Comparison of ENCODE assay signal across 11 cellular contexts in genomic region chr11:44304091-44305084, GRCh38. TPM values are rescaled to one million over a fixed set of nuclear protein-coding genes. Genes with fewer than 3 reads are reported as not detected.
DNase-seq lines count a peak whose midpoint lies in the region; ATAC-seq and TF ChIP-seq lines count a peak whose summit lies in the region.
"Had no signal": no experiment of that assay in that cellular context is flagged by ENCODE, and none has a peak within 500 bp of the region (broad histone marks: within the 10 kb centered on the region; RNA-seq: fewer than 3 reads in every experiment).

No MANE protein-coding gene starts in this region.

- H3K27ac ChIP-seq in left ventricle myocardium inferior (replicated peaks) (no peak overlapping the region), ascending aorta (no peak overlapping the region), ovary (no peak overlapping the region)
- H3K27ac ChIP-seq: right lobe of liver had no signal

- 10 to 30% (median 11%) methylated on average over 73 of the region's 73 CpGs for WGBS in ovary, 3 donors

- H3K27ac Mint-ChIP-seq in activated naive CD8-positive, alpha-beta T cell treated with anti-CD3 and anti-CD28 coated beads, Interleukin-2, amount 50 U/mL, for 24 hours = no peak overlapping the region

- TF ChIP-seq CTCF in left ventricle myocardium inferior (IDR thresholded peaks at IDR 0.05; ENCODE audit: borderline replicate concordance) = no peak
- no peak for TF ChIP-seq CTCF in ascending aorta (IDR thresholded peaks at IDR 0.05)
- no peak for TF ChIP-seq CTCF in ovary (IDR thresholded peaks at IDR 0.05)

- no peak for DNase-seq in left ventricle myocardium inferior
- no peak for DNase-seq in Right ventricle myocardium inferior (ENCODE audit: missing footprints)
- DNase-seq in activated naive CD8-positive, alpha-beta T cell treated with anti-CD3 and anti-CD28 coated beads, Interleukin-2, amount 50 U/mL, for 24 hours = no peak
- no peak for DNase-seq in kidney glomerular epithelial cell (lab: John Stamatoyannopoulos, UW)
- DNase-seq in ascending aorta (ENCODE audit: low spot score in 2 of 2) = no peak
- no peak for DNase-seq in ovary
- DNase-seq: NCI-H2029, right lobe of liver, substantia nigra had no signal

- TF ChIP-seq EP300 in ovary (IDR thresholded peaks at IDR 0.05) = no peak

- intact Hi-C loops in left ventricle myocardium inferior (cut with micrococcal nuclease) = no loop called here
- intact Hi-C loops in Right ventricle myocardium inferior (cut with DNase I) = no loop called here
- intact Hi-C loops in ascending aorta (cut with DNase I) = no loop called here
- intact Hi-C loops in ovary (cut with DNase I) = no loop called here

- peaks cover 81% of the 10 kb centered on the region for H3K27me3 Mint-ChIP-seq in activated naive CD8-positive, alpha-beta T cell treated with anti-CD3 and anti-CD28 coated beads, Interleukin-2, amount 50 U/mL, for 24 hours

- H3K9ac ChIP-seq in mucosa of stomach (ENCODE audit: low read length) = no peak overlapping the region

- H3K4me1 Mint-ChIP-seq in activated naive CD8-positive, alpha-beta T cell treated with anti-CD3 and anti-CD28 coated beads, Interleukin-2, amount 50 U/mL, for 24 hours = peaks cover 31% of the 10 kb centered on the region

- H3K9me3 ChIP-seq in left ventricle myocardium inferior (replicated peaks) = no peaks in the 10 kb centered on the region
- H3K9me3 ChIP-seq in mucosa of stomach (ENCODE audit: control insufficient read depth, low read length) = no peaks in the 10 kb centered on the region
- no peaks in the 10 kb centered on the region for H3K9me3 ChIP-seq in ascending aorta
- no peaks in the 10 kb centered on the region for H3K9me3 ChIP-seq in ovary
- H3K9me3 ChIP-seq: right lobe of liver had no signal

- ATAC-seq in Right ventricle myocardium inferior (no peak), HG02623 (IDR thresholded peaks at IDR 0.05; ENCODE audit: unreplicated experiment) (no peak)
- no peak for ATAC-seq in activated naive CD8-positive, alpha-beta T cell treated with anti-CD3 and anti-CD28 coated beads, Interleukin-2, amount 50 U/mL, for 24 hours

- H3K9me3 Mint-ChIP-seq in activated naive CD8-positive, alpha-beta T cell treated with anti-CD3 and anti-CD28 coated beads, Interleukin-2, amount 50 U/mL, for 24 hours = no peaks in the 10 kb centered on the region

- no peaks in the 10 kb centered on the region for H3K36me3 Mint-ChIP-seq in activated naive CD8-positive, alpha-beta T cell treated with anti-CD3 and anti-CD28 coated beads, Interleukin-2, amount 50 U/mL, for 24 hours (ENCODE audit: low read depth)

- H3K27me3 ChIP-seq in left ventricle myocardium inferior (ENCODE audit: low read depth) (peaks cover 98% of the 10 kb centered on the region), mucosa of stomach (ENCODE audit: control insufficient read depth, insufficient read depth, low read length) (peaks cover 83% of the 10 kb centered on the region), ascending aorta (peaks cover 27% of the 10 kb centered on the region), ovary (no peaks in the 10 kb centered on the region)

- peak overlapping the region; percentile 74 for H3K4me3 Mint-ChIP-seq in activated naive CD8-positive, alpha-beta T cell treated with anti-CD3 and anti-CD28 coated beads, Interleukin-2, amount 50 U/mL, for 24 hours

- H3K36me3 ChIP-seq in left ventricle myocardium inferior = no peaks in the 10 kb centered on the region
- H3K36me3 ChIP-seq in mucosa of stomach (ENCODE audit: control insufficient read depth, insufficient read depth, low read length) = no peaks in the 10 kb centered on the region
- H3K36me3 ChIP-seq in ascending aorta = no peaks in the 10 kb centered on the region
- H3K36me3 ChIP-seq in ovary = no peaks in the 10 kb centered on the region
- H3K36me3 ChIP-seq: right lobe of liver had no signal

- no peak for TF ChIP-seq POLR2A in ovary (IDR thresholded peaks at IDR 0.05)

- H3K4me3 ChIP-seq in left ventricle myocardium inferior (peak overlapping the region; percentile 66), mucosa of stomach (ENCODE audit: low read length) (peak overlapping the region; percentile 19), ascending aorta (peak overlapping the region in 1 of 2 donors; percentile 5), ovary (no peak overlapping the region)

- peaks cover 36% of the 10 kb centered on the region for H3K4me1 ChIP-seq in left ventricle myocardium inferior
- peaks cover 12% of the 10 kb centered on the region for H3K4me1 ChIP-seq in mucosa of stomach (ENCODE audit: control insufficient read depth, insufficient read depth, low read length)
- peaks cover 2 to 18% of the 10 kb centered on the region in 2 donors for H3K4me1 ChIP-seq in ascending aorta
- H3K4me1 ChIP-seq in ovary (ENCODE audit: insufficient read depth) = peaks cover 12% of the 10 kb centered on the region

RNA-seq across cellular contexts. Expression of gene ALX4, which starts 5.6 kb away (rescaled TPM):
- total RNA-seq in left ventricle myocardium inferior (not detected), Right ventricle myocardium inferior (0.05 TPM), ascending aorta (not detected), ovary (under 1 TPM in 3 of 7 donors, not detected in 4; 0.03 to 0.07 (median 0.05) TPM)
- polyA plus RNA-seq in ovary = under 1 TPM; 0.01 to 0.18 TPM
- total RNA-seq: right lobe of liver had no signal
